9 cellular contexts compared by ENCODE assay signal in the genomic region with DNA sequence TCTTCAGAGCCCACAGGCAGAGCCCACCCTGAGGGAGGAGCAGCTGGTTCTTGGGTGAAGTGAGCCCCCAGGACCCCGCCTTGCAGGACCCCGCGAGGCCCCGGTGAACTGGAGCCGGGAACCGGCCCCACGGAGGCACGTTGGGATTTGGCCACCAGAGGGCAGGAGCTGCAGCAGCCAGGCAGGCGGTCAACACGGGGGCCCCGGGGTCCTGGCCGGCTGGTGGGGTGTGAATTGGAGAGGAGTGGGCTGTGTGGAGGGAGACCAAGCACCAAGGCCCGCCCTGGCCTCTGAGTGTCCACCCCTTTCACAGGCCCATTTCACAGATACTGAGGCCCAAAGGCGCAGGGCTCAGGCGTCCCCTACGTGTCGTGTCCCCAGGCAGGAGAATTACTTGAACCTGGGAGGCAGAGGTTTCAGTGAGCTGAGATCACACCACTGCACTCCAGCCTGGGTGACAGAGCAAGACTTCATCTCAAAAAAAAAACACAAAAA. TPM values are rescaled to one million over a fixed set of nuclear protein-coding genes. Genes with fewer than 3 reads are reported as not detected.
A peak's percentile ranks its signal among the peaks of the same experiment; 100 is the strongest.
DNase-seq lines count a peak whose midpoint lies in the region; ATAC-seq, FAIRE-seq and TF ChIP-seq lines count a peak whose summit lies in the region.
"Had no signal": no experiment of that assay in that cellular context is flagged by ENCODE, and none has a peak within 500 bp of the region (broad histone marks: within the 10 kb centered on the region; RNA-seq: fewer than 3 reads in every experiment).

No MANE protein-coding gene starts in this region.

- FAIRE-seq in D721Med (lab: Jason Lieb, UNC) (no peak), bronchial epithelial cell (lab: Jason Lieb, UNC) (no peak), GM12892 (lab: Jason Lieb, UNC) (no peak)

- ATAC-seq in GM21526 (IDR thresholded peaks at IDR 0.05; ENCODE audit: low FRiP score, unreplicated experiment) = no peak
- no peak for ATAC-seq in GM18907 (IDR thresholded peaks at IDR 0.05; ENCODE audit: unreplicated experiment)

- H3K4me3 ChIP-seq in bronchial epithelial cell (ENCODE audit: low read depth, low read length) = no peak overlapping the region

- H3K27ac Mint-ChIP-seq in nephron progenitor cell = no peak overlapping the region

- in situ Hi-C loops in KBM-7 (cut with MboI; ENCODE audit: low pct_unique_long_range_greater_than_20kb, low sequenced_read_pairs) = no loop called here

- H3K9me3 Mint-ChIP-seq in nephron progenitor cell = no peaks in the 10 kb centered on the region

- H3K27me3 Mint-ChIP-seq in nephron progenitor cell (ENCODE audit: low read depth, poor library complexity) = peaks cover 5% of the 10 kb centered on the region

- TF ChIP-seq POLR2A in GM12892 (IDR thresholded peaks at IDR 0.05; ENCODE audit: low read depth, low read length) = no peak

- no peaks in the 10 kb centered on the region for H3K36me3 Mint-ChIP-seq in nephron progenitor cell (ENCODE audit: low read depth)

- TF ChIP-seq CTCF in D721Med (IDR thresholded peaks at IDR 0.05; ENCODE audit: insufficient read depth, missing control alignments) (peak; percentile 21), bronchial epithelial cell (IDR thresholded peaks at IDR 0.05; ENCODE audit: insufficient read depth, low read length, severe bottlenecking) (peak; percentile 75), nephron progenitor cell (IDR thresholded peaks at IDR 0.05) (peak; percentile 67)

- H3K27me3 ChIP-seq in bronchial epithelial cell (ENCODE audit: control insufficient read depth, insufficient read depth, low read length) = peaks cover under 1% of the 10 kb centered on the region

- H3K4me3 Mint-ChIP-seq in nephron progenitor cell = no peak overlapping the region

- H3K4me1 Mint-ChIP-seq in nephron progenitor cell = peaks cover 49% of the 10 kb centered on the region

- DNase-seq in D721Med (ENCODE audit: insufficient read length, low spot score) (no peak), KBM-7 (peak; percentile 55), bronchial epithelial cell (ENCODE audit: low read depth) (no peak), nephron progenitor cell (peak; percentile 75), NCI-H748 (lab: John Stamatoyannopoulos, UW; ENCODE audit: unreplicated experiment) (no peak), GM12892 (ENCODE audit: insufficient read length) (no peak)

- H3K36me3 ChIP-seq in bronchial epithelial cell (ENCODE audit: control insufficient read depth, insufficient read depth, low read length) = no peaks in the 10 kb centered on the region

RNA-seq across cellular contexts. Expression of a gene that starts 2.2 kb away (rescaled TPM):
- 0.26 TPM in 1 of 2 replicates, not detected in the other for total RNA-seq in bronchial epithelial cell
- not detected for polyA plus RNA-seq in GM12892 (2012; ENCODE audit: missing spikeins)
- total RNA-seq: skeletal muscle tissue had no signal

RNA-seq across cellular contexts. Expression of a gene that starts 40.1 kb away (rescaled TPM):
- 0.38 and 1.1 TPM in 2 replicates for total RNA-seq in bronchial epithelial cell
- polyA plus RNA-seq in GM12892 (2012; ENCODE audit: missing spikeins) = 51.5 TPM
- total RNA-seq: skeletal muscle tissue had no signal

RNA-seq across cellular contexts. Expression of a gene that starts 41.9 kb away (rescaled TPM):
- total RNA-seq in bronchial epithelial cell = 101 and 162 TPM in 2 replicates
- 29.3 TPM for polyA plus RNA-seq in GM12892 (2012; ENCODE audit: missing spikeins)

RNA-seq across cellular contexts. Expression of a gene that starts 42.0 kb away (rescaled TPM):
- 1.3 and 2.3 TPM in 2 replicates for total RNA-seq in bronchial epithelial cell
- 7.3 TPM for polyA plus RNA-seq in GM12892 (2012; ENCODE audit: missing spikeins)

RNA-seq across cellular contexts. Expression of a gene that starts 55.2 kb away (rescaled TPM):
- total RNA-seq in bronchial epithelial cell = 4,140 and 4,913 TPM in 2 replicates
- 4,006 TPM for polyA plus RNA-seq in GM12892 (2012; ENCODE audit: missing spikeins)

Comparison
In these comparisons a context has a peak if more than half of its experiments do, and no peak if none do; other contexts are left out.
1. DNase-seq: peak in KBM-7 (single experiment) and nephron progenitor cell (single experiment); none in D721Med (single experiment), bronchial epithelial cell (single experiment), NCI-H748 (single experiment) and GM12892 (single experiment).
2. CTCF ChIP-seq: peak in every context shown above with its lines; median percentile 75 in bronchial epithelial cell; 67 in nephron progenitor cell; 21 in D721Med.